In the genomic region with DNA sequence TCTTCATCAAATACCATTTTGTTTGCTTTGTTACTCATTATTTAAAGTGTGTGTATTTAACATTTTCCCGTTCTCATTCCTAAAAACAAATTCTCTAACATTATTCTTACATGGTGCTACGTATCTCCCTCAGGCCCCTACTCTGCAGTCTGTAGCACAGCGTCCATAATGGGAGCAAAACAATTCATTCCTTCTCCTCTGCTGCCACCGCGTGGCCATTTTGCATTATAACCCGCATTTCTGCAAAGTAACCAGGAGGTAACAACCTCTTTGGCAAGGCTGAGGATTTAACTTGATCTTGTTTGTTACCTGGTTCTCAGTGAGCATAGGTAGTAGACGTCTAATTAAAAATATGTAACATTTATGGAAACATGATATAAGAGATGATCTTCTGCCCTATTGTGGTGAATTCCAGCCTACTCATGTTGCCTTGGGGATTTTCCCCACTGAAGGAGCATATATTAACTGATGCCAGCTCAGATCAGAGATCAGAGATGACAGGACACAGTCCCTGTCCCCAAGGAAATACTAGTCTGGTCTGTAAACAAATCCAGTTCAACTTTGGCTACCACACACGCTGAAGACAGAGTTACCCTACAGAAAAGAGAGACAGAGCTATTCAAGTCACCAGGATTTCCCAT, we compare ENCODE assay signal across 8 cellular contexts.
DNase-seq lines count a peak whose midpoint lies in the region; ATAC-seq lines count a peak whose summit lies in the region.

No MANE protein-coding gene starts in this region.

- no peak overlapping the region for H3K27ac Mint-ChIP-seq in central memory CD8-positive, alpha-beta T cell (ENCODE audit: low read depth)

- H3K27me3 Mint-ChIP-seq in central memory CD8-positive, alpha-beta T cell, result no peaks in the 10 kb centered on the region

- DNase-seq in AG08395 (ENCODE audit: low spot score), result peak; percentile 83
- peak; percentile 87 for DNase-seq in NCI-H345 (lab: John Stamatoyannopoulos, UW)
- DNase-seq in central memory CD8-positive, alpha-beta T cell (ENCODE audit: low spot score in 2 of 2), result peak; percentile 57 to 60
- peak; percentile 70 for DNase-seq in kidney glomerular epithelial cell (lab: John Stamatoyannopoulos, UW)
- peak; percentile 77 for DNase-seq in stimulated activated CD4-positive, alpha-beta T cell treated with anti-CD3 and anti-CD28 coated beads, Interleukin-4, amount 100 ng/mL, for 24 hours

- H3K9me3 Mint-ChIP-seq in central memory CD8-positive, alpha-beta T cell, result no peaks in the 10 kb centered on the region

- no peak overlapping the region for H3K4me3 Mint-ChIP-seq in central memory CD8-positive, alpha-beta T cell

- peaks cover 3% of the 10 kb centered on the region for H3K4me1 Mint-ChIP-seq in central memory CD8-positive, alpha-beta T cell

- ATAC-seq in GM18868 (IDR thresholded peaks at IDR 0.05; ENCODE audit: unreplicated experiment), result peak; percentile 89
- ATAC-seq in HG03342 (IDR thresholded peaks at IDR 0.05; ENCODE audit: unreplicated experiment), result peak; percentile 87
- ATAC-seq in activated CD4-positive, CD25-positive, alpha-beta regulatory T cell treated with anti-CD3 and anti-CD28 coated beads, Interleukin-2, amount 50 U/mL, for 24 hours, result peak; percentile 67 to 69
- ATAC-seq in central memory CD8-positive, alpha-beta T cell (replicated peaks; ENCODE audit: extremely low read depth, poor library complexity, severe bottlenecking), result peak; percentile 76

- H3K36me3 Mint-ChIP-seq in central memory CD8-positive, alpha-beta T cell (ENCODE audit: insufficient read depth), result no peaks in the 10 kb centered on the region

Comparison
In these comparisons a context has a peak if more than half of its experiments do, and no peak if none do; other contexts are left out.
1. Peak in every context shown above with its lines: DNase-seq and ATAC-seq.